1 cellular context compared by ENCODE assay signal in the genomic region with DNA sequence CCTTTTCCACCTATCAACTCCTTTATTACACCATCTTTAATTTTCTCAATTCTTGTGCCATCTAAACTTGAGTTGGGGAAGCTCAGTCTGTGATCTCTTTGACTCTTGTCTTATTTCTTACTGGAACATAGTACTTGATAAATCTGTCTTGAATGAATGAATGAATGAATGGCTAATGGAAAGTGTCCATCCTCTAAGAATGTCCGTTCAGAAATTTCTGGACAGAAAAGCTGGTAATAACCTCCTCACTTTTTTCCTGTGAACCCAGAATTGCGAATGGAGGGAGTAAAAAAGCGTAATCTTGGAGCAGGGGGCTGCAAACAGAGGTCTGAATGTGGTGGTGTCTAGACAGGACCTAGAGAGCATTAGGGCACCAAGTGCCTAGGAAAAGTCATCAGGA.
TF ChIP-seq lines count a peak whose summit lies in the region.

No MANE protein-coding gene starts in this region.

TF ChIP-seq in GM23338, 12 proteins besides CTCF, POLR2A, EP300 and RAD21 (continued from another document):
- no peak for TF ChIP-seq POLR2AphosphoS5 (IDR thresholded peaks at IDR 0.05; ENCODE audit: low read depth)
- no peak for TF ChIP-seq EZH2phosphoT487 (IDR thresholded peaks at IDR 0.05; ENCODE audit: unreplicated experiment)
- TF ChIP-seq, protein P1, sequence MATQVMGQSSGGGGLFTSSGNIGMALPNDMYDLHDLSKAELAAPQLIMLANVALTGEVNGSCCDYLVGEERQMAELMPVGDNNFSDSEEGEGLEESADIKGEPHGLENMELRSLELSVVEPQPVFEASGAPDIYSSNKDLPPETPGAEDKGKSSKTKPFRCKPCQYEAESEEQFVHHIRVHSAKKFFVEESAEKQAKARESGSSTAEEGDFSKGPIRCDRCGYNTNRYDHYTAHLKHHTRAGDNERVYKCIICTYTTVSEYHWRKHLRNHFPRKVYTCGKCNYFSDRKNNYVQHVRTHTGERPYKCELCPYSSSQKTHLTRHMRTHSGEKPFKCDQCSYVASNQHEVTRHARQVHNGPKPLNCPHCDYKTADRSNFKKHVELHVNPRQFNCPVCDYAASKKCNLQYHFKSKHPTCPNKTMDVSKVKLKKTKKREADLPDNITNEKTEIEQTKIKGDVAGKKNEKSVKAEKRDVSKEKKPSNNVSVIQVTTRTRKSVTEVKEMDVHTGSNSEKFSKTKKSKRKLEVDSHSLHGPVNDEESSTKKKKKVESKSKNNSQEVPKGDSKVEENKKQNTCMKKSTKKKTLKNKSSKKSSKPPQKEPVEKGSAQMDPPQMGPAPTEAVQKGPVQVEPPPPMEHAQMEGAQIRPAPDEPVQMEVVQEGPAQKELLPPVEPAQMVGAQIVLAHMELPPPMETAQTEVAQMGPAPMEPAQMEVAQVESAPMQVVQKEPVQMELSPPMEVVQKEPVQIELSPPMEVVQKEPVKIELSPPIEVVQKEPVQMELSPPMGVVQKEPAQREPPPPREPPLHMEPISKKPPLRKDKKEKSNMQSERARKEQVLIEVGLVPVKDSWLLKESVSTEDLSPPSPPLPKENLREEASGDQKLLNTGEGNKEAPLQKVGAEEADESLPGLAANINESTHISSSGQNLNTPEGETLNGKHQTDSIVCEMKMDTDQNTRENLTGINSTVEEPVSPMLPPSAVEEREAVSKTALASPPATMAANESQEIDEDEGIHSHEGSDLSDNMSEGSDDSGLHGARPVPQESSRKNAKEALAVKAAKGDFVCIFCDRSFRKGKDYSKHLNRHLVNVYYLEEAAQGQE (IDR thresholded peaks at IDR 0.05; ENCODE audit: unreplicated experiment): no peak
- TF ChIP-seq, protein P2, sequence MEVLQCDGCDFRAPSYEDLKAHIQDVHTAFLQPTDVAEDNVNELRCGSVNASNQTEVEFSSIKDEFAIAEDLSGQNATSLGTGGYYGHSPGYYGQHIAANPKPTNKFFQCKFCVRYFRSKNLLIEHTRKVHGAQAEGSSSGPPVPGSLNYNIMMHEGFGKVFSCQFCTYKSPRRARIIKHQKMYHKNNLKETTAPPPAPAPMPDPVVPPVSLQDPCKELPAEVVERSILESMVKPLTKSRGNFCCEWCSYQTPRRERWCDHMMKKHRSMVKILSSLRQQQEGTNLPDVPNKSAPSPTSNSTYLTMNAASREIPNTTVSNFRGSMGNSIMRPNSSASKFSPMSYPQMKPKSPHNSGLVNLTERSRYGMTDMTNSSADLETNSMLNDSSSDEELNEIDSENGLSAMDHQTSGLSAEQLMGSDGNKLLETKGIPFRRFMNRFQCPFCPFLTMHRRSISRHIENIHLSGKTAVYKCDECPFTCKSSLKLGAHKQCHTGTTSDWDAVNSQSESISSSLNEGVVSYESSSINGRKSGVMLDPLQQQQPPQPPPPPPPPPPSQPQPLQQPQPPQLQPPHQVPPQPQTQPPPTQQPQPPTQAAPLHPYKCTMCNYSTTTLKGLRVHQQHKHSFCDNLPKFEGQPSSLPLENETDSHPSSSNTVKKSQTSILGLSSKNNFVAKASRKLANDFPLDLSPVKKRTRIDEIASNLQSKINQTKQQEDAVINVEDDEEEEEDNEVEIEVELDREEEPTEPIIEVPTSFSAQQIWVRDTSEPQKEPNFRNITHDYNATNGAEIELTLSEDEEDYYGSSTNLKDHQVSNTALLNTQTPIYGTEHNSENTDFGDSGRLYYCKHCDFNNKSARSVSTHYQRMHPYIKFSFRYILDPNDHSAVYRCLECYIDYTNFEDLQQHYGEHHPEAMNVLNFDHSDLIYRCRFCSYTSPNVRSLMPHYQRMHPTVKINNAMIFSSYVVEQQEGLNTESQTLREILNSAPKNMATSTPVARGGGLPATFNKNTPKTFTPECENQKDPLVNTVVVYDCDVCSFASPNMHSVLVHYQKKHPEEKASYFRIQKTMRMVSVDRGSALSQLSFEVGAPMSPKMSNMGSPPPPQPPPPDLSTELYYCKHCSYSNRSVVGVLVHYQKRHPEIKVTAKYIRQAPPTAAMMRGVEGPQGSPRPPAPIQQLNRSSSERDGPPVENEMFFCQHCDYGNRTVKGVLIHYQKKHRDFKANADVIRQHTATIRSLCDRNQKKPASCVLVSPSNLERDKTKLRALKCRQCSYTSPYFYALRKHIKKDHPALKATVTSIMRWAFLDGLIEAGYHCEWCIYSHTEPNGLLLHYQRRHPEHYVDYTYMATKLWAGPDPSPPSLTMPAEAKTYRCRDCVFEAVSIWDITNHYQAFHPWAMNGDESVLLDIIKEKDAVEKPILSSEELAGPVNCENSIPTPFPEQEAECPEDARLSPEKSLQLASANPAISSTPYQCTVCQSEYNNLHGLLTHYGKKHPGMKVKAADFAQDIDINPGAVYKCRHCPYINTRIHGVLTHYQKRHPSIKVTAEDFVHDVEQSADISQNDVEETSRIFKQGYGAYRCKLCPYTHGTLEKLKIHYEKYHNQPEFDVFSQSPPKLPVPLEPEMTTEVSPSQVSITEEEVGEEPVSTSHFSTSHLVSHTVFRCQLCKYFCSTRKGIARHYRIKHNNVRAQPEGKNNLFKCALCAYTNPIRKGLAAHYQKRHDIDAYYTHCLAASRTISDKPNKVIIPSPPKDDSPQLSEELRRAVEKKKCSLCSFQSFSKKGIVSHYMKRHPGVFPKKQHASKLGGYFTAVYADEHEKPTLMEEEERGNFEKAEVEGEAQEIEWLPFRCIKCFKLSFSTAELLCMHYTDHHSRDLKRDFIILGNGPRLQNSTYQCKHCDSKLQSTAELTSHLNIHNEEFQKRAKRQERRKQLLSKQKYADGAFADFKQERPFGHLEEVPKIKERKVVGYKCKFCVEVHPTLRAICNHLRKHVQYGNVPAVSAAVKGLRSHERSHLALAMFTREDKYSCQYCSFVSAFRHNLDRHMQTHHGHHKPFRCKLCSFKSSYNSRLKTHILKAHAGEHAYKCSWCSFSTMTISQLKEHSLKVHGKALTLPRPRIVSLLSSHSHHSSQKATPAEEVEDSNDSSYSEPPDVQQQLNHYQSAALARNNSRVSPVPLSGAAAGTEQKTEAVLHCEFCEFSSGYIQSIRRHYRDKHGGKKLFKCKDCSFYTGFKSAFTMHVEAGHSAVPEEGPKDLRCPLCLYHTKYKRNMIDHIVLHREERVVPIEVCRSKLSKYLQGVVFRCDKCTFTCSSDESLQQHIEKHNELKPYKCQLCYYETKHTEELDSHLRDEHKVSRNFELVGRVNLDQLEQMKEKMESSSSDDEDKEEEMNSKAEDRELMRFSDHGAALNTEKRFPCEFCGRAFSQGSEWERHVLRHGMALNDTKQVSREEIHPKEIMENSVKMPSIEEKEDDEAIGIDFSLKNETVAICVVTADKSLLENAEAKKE (CRISPR knock-in tag; IDR thresholded peaks at IDR 0.05): no peak
- TF ChIP-seq NANOG (IDR thresholded peaks at IDR 0.05; ENCODE audit: borderline replicate concordance): no peak
- no peak for TF ChIP-seq ZNF114 (CRISPR knock-in tag; IDR thresholded peaks at IDR 0.05)
- no peak for TF ChIP-seq JUNB (IDR thresholded peaks at IDR 0.05; ENCODE audit: unreplicated experiment)
- TF ChIP-seq ZNF331 (CRISPR knock-in tag; IDR thresholded peaks at IDR 0.05; ENCODE audit: low read depth): no peak
TF ChIP-seq in GM23338: peak in this region for 0.
